ENCODE assay signal across 2 cellular contexts in genomic region chr10:87861953-87862643, GRCh38.
TF ChIP-seq lines count a peak whose summit lies in the region.

No MANE protein-coding gene starts in this region.

TF ChIP-seq in HCT116, 20 proteins besides CTCF, POLR2A, EP300 and RAD21:
- TF ChIP-seq SP1 (IDR thresholded peaks at IDR 0.05; ENCODE audit: low read depth) (peak; percentile 100), ELF1 (IDR thresholded peaks at IDR 0.05; ENCODE audit: borderline replicate concordance, low read depth) (no peak; the same call in 1 of the 2 replicates), EGR1 (IDR thresholded peaks at IDR 0.05; ENCODE audit: low read depth) (peak; percentile 80), JUND (IDR thresholded peaks at IDR 0.05) (peak; percentile 94), MAX (IDR thresholded peaks at IDR 0.05) (peak; percentile 91), SRF (IDR thresholded peaks at IDR 0.05; ENCODE audit: low read depth) (no peak), REST (IDR thresholded peaks at IDR 0.05; ENCODE audit: low read depth) (no peak), ZBTB33 (IDR thresholded peaks at IDR 0.05; ENCODE audit: extremely low read depth, insufficient replicate concordance, low read length) (peak; percentile 66), ZNF274 (IDR thresholded peaks at IDR 0.05; ENCODE audit: low read depth, low read length) (no peak), POLR2AphosphoS5 (IDR thresholded peaks at IDR 0.05; ENCODE audit: low read depth, low read length) (peak; percentile 89), TCF7L2 (IDR thresholded peaks at IDR 0.05; ENCODE audit: borderline replicate concordance, extremely low read depth, insufficient read depth, insufficient read length) (peak; percentile 90), EZH2 (IDR thresholded peaks at IDR 0.05) (no peak), CEBPB (IDR thresholded peaks at IDR 0.05; ENCODE audit: low read depth) (no peak; the same call in 1 of the 2 replicates), ZFX (IDR thresholded peaks at IDR 0.05) (no peak), ATF3 (IDR thresholded peaks at IDR 0.05) (no peak), SIN3A (IDR thresholded peaks at IDR 0.05; ENCODE audit: low read depth) (peak; percentile 44), EZH2phosphoT487 (IDR thresholded peaks at IDR 0.05; ENCODE audit: borderline replicate concordance) (no peak), CBX3 (IDR thresholded peaks at IDR 0.05; ENCODE audit: low read depth) (peak; percentile 96), YY1 (IDR thresholded peaks at IDR 0.05; ENCODE audit: extremely low read depth, insufficient replicate concordance, low read depth, low read length) (peak; percentile 81), FOSL1 (IDR thresholded peaks at IDR 0.05; ENCODE audit: low read depth) (no peak)

TF ChIP-seq in K562, 482 proteins besides CTCF, POLR2A, EP300 and RAD21 (continues in another document):
- peak; percentile 69; the same call in 1 of the 2 replicates for TF ChIP-seq GATAD2A (IDR thresholded peaks at IDR 0.05)
- no peak; the same call in 1 of the 2 replicates for TF ChIP-seq ZNF644 (tag; IDR thresholded peaks at IDR 0.05; ENCODE audit: low read depth)
- no peak for TF ChIP-seq ELF2 (CRISPR knock-in tag; IDR thresholded peaks at IDR 0.05)
- peak; percentile 50; the same call in 1 of the 2 replicates for TF ChIP-seq ZNF175 (CRISPR knock-in tag; IDR thresholded peaks at IDR 0.05; ENCODE audit: low read depth)
- no peak for TF ChIP-seq BMI1 (IDR thresholded peaks at IDR 0.05; ENCODE audit: low read length)
- TF ChIP-seq RNF219 (CRISPR knock-in tag; IDR thresholded peaks at IDR 0.05): no peak
- TF ChIP-seq ZNF511 (CRISPR knock-in tag; IDR thresholded peaks at IDR 0.05): no peak; the same call in 1 of the 2 replicates
- TF ChIP-seq USF2 (CRISPR knock-in tag; IDR thresholded peaks at IDR 0.05): peak; percentile 90
- no peak for TF ChIP-seq ZNF354B (CRISPR knock-in tag; IDR thresholded peaks at IDR 0.05)
- TF ChIP-seq ZBTB1 (CRISPR knock-in tag; IDR thresholded peaks at IDR 0.05; ENCODE audit: borderline replicate concordance, low read depth): no peak; the same call in 1 of the 2 replicates
- TF ChIP-seq CREB3L1 (IDR thresholded peaks at IDR 0.05; ENCODE audit: borderline replicate concordance, low read depth): peak; percentile 31; the same call in 1 of the 2 replicates
- peak; percentile 100 for TF ChIP-seq SP1 (CRISPR knock-in tag; IDR thresholded peaks at IDR 0.05)
- TF ChIP-seq NFE2 (IDR thresholded peaks at IDR 0.05; ENCODE audit: low read depth): 0 out of 2 replicates have a peak, but pooled peaks have one; percentile 4
- TF ChIP-seq POLR2AphosphoS5 (IDR thresholded peaks at IDR 0.05; ENCODE audit: control insufficient read depth, insufficient read depth, low read depth, low read length): peak; percentile 56; the same call in 1 of the 2 replicates
- no peak for TF ChIP-seq ZBTB49 (CRISPR knock-in tag; IDR thresholded peaks at IDR 0.05; ENCODE audit: borderline replicate concordance)
- TF ChIP-seq KAT7 (CRISPR knock-in tag; IDR thresholded peaks at IDR 0.05; ENCODE audit: borderline replicate concordance): peak; percentile 93; the same call in 1 of the 2 replicates
- no peak for TF ChIP-seq ZNF121 (CRISPR knock-in tag; conservative IDR thresholded peaks at IDR 0.05)
- peak; percentile 75; the same call in 1 of the 2 replicates for TF ChIP-seq CHAMP1 (IDR thresholded peaks at IDR 0.05)
- TF ChIP-seq TEAD4 (IDR thresholded peaks at IDR 0.05; ENCODE audit: low read length): peak; percentile 30; the same call in 1 of the 2 replicates
- no peak for TF ChIP-seq TEAD4 (CRISPR knock-in tag; IDR thresholded peaks at IDR 0.05; ENCODE audit: borderline replicate concordance)
- peak; percentile 86 for TF ChIP-seq RBFOX2 (IDR thresholded peaks at IDR 0.05; ENCODE audit: low read depth, low read length)
- no peak for TF ChIP-seq ZBTB12 (CRISPR knock-in tag; IDR thresholded peaks at IDR 0.05)
- no peak; the same call in 1 of the 2 replicates for TF ChIP-seq CEBPG (CRISPR knock-in tag; IDR thresholded peaks at IDR 0.05)
- TF ChIP-seq CEBPG (tag; conservative IDR thresholded peaks at IDR 0.05 in 1 of 2, IDR thresholded peaks at IDR 0.05 in 1 of 2): peak in 1 of 2 experiments; percentile 78; a peak in 3 of 4 replicates
- TF ChIP-seq THAP7 (CRISPR knock-in tag; IDR thresholded peaks at IDR 0.05): no peak
- 0 out of 2 replicates have a peak, but pooled peaks have one; percentile 8 for TF ChIP-seq ZNF766 (CRISPR knock-in tag; conservative IDR thresholded peaks at IDR 0.05)
- no peak for TF ChIP-seq GTF2B (IDR thresholded peaks at IDR 0.05; ENCODE audit: extremely low read depth, insufficient read length)
- no peak for TF ChIP-seq CEBPZ (IDR thresholded peaks at IDR 0.05; ENCODE audit: borderline replicate concordance, low read depth, low read length)
- peak; percentile 94 for TF ChIP-seq BHLHE40 (IDR thresholded peaks at IDR 0.05; ENCODE audit: low read length)
- TF ChIP-seq CREM (IDR thresholded peaks at IDR 0.05; ENCODE audit: low read depth): peak; percentile 73
- 0 out of 4 replicates have a peak, but pooled peaks of 1 of the 2 experiments have one; percentile 49 for TF ChIP-seq RCOR1 (IDR thresholded peaks at IDR 0.05; ENCODE audit: borderline replicate concordance in 1 of 2, low read depth in 2 of 2, low read length in 2 of 2)
- no peak for TF ChIP-seq MAFF (IDR thresholded peaks at IDR 0.05; ENCODE audit: low read length)
- peak in 1 of 2 experiments; percentile 67; a peak in 1 of 4 replicates for TF ChIP-seq NONO (IDR thresholded peaks at IDR 0.05; ENCODE audit: low read depth in 2 of 2, low read length in 1 of 2)
- TF ChIP-seq TSC22D4 (tag; IDR thresholded peaks at IDR 0.05): no peak
- TF ChIP-seq HLTF (IDR thresholded peaks at IDR 0.05): no peak
